Comparison of ENCODE assay signal across 8 cellular contexts in genomic region chr11:9460322-9461067, GRCh38. TPM values are rescaled to one million over a fixed set of nuclear protein-coding genes. Genes with fewer than 3 reads are reported as not detected.
DNase-seq lines count a peak whose midpoint lies in the region; ATAC-seq and TF ChIP-seq lines count a peak whose summit lies in the region.

Gene ZNF143, plus strand, starts transcription at chr11:9461012. Its CDS starts 10,297 bp downstream, at chr11:9471309.

- in situ Hi-C loops in GM18951 (cut with MboI; ENCODE audit: low sequenced_read_pairs, unreplicated experiment) = no loop called here

- no peak for TF ChIP-seq CTCF in activated B cell treated with CpG ODN at 0.5 μM for 24 hours (IDR thresholded peaks at IDR 0.05)

- CTCF ChIA-PET in activated B cell treated with CpG ODN at 0.5 μM for 24 hours (lab: Charles Lee) = interaction anchor here (0.8 to 1.1 kb wide), 3 partner anchors 74 to 512 kb away, joined by 3 to 4 read pairs (median 3); no protein-coding TSS in a partner anchor

- no peaks in the 10 kb centered on the region for H3K9me3 Mint-ChIP-seq in activated B cell treated with CpG ODN at 0.5 μM for 24 hours
- no peaks in the 10 kb centered on the region for H3K9me3 Mint-ChIP-seq in immature natural killer cell

- H3K36me3 Mint-ChIP-seq in activated B cell treated with CpG ODN at 0.5 μM for 24 hours (ENCODE audit: low read depth) = peaks cover 14% of the 10 kb centered on the region
- H3K36me3 Mint-ChIP-seq in immature natural killer cell = peaks cover 0 to 4% (median 3%) of the 10 kb centered on the region in 3 donors

- POLR2A ChIA-PET in activated B cell treated with CpG ODN at 0.5 μM for 24 hours (lab: Charles Lee) = interaction anchor here (0.5 to 3.9 kb wide), 65 partner anchors 9 to 1939 kb away, joined by 3 to 41 read pairs (median 4); partner anchors contain the start of genes DENND5A, EIF4G2, IPO7 and RPL27A

- intact Hi-C loops in activated B cell treated with CpG ODN at 0.5 μM for 24 hours (cut with micrococcal nuclease) = loop anchor here (1.0 to 10.0 kb wide), 14 partner anchors 76 to 1394 kb away; partner anchors contain the start of genes ADM, AMPD3, IPO7 and SWAP70

- H3K4me1 Mint-ChIP-seq in activated B cell treated with CpG ODN at 0.5 μM for 24 hours (peaks cover 30% of the 10 kb centered on the region), immature natural killer cell (peaks cover 38 to 41% of the 10 kb centered on the region in 2 donors)

- no peaks in the 10 kb centered on the region for H3K27me3 Mint-ChIP-seq in activated B cell treated with CpG ODN at 0.5 μM for 24 hours
- H3K27me3 Mint-ChIP-seq in immature natural killer cell (ENCODE audit: low read depth in 3 of 3) = peaks cover 6 to 17% (median 12%) of the 10 kb centered on the region in 3 donors

- peak; percentile 90 for ATAC-seq in HG03196 (IDR thresholded peaks at IDR 0.05; ENCODE audit: unreplicated experiment)
- ATAC-seq in activated B cell treated with CpG ODN at 0.5 μM for 24 hours (ENCODE audit: low read depth) = peak; percentile 85

- peak within 1 kb of the TSS; percentile 98 for H3K27ac ChIP-seq in caudate nucleus (ENCODE audit: low read depth, low read length)

- peak; percentile 98 for DNase-seq in AG08395 (ENCODE audit: low spot score)
- peak; percentile 100 for DNase-seq in NCI-H345 (lab: John Stamatoyannopoulos, UW)
- DNase-seq in activated B cell treated with CpG ODN at 0.5 μM for 24 hours = peak; percentile 99
- peak; percentile 88 to 100 (median 100) for DNase-seq in caudate nucleus (lab: John Stamatoyannopoulos, UW)
- peak; percentile 100 for DNase-seq in immature natural killer cell
- peak; percentile 100 for DNase-seq in smooth muscle cell of the brain vasculature (ENCODE audit: low read depth, low spot score)

- peak within 1 kb of the TSS; percentile 98 for H3K27ac Mint-ChIP-seq in activated B cell treated with CpG ODN at 0.5 μM for 24 hours
- peak within 1 kb of the TSS; percentile 96 to 99 (median 98) for H3K27ac Mint-ChIP-seq in immature natural killer cell

- H3K4me3 Mint-ChIP-seq in activated B cell treated with CpG ODN at 0.5 μM for 24 hours (peak within 1 kb of the TSS; percentile 97), immature natural killer cell (peak within 1 kb of the TSS; percentile 89 to 99 (median 97))

- TF ChIP-seq POLR2A in GM18951 (IDR thresholded peaks at IDR 0.05; ENCODE audit: extremely low read depth, insufficient read depth, insufficient read length) = peak; percentile 65

RNA-seq across cellular contexts. Expression of gene ZNF143, which starts in this region (rescaled TPM):
- total RNA-seq in activated B cell treated with CpG ODN at 0.5 μM for 24 hours = 37.8 and 41.1 TPM in 2 replicates
- 10 to 100 TPM; 29.1 to 35.3 (median 34.9) TPM for polyA plus RNA-seq in immature natural killer cell

Comparison
In these comparisons a context has a peak if more than half of its experiments do, and no peak if none do; other contexts are left out.
1. Peak in every context shown above with its lines: DNase-seq, ATAC-seq and H3K27ac ChIP-seq.